Comparison of ENCODE assay signal across 12 cellular contexts in the genomic region with DNA sequence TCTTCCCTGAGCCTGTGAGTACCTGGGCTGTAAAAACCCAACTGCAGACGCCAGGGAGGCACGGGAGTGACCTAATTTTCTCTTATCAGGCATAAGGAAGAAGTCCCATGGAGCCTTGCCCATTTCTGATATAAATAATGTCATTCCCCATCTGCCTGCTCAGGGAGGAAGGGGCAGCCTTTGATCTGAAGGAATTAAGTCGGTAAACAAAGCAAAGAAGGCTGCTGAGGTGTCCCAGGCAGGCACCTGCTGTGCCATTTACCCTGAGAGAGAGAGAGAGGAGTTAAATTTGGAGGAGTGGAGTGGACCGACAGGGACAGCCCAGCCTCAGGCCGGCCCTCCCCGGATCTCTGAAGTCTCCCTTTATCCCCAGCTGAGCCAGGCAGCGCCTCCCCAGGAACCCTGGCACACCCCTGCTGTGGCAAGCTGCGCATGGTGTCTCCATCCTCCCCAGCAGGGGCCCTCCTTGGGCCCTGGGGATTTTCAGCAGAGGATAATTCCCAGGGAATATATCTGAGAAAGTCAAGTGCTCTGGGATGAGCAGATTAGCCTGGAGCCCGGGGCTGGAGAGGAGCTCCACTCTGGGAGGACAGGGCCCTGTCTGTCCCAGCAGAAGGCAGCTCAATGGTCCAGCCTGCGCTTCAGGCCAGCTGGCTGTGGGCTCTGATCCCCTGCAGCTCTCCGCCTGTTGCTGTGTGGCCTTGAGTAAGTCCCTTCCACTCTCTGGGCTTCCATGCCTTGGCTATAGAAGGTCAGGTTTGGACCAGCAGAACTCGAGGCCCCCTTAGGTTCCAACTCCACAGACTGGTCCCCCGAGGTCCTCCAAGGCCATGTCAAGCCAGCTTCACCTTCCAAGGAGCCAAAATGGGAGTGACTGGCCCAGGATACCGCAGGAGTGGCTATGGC. TPM values are rescaled to one million over a fixed set of nuclear protein-coding genes. Genes with fewer than 3 reads are reported as not detected.
A peak's percentile ranks its signal among the peaks of the same experiment; 100 is the strongest.
DNase-seq lines count a peak whose midpoint lies in the region; ATAC-seq, FAIRE-seq and TF ChIP-seq lines count a peak whose summit lies in the region.
"Had no signal": no experiment of that assay in that cellular context is flagged by ENCODE, and none has a peak within 500 bp of the region (broad histone marks: within the 10 kb centered on the region; RNA-seq: fewer than 3 reads in every experiment).

No MANE protein-coding gene starts in this region.

- H3K27ac ChIP-seq in Panc1 (ENCODE audit: low read length): no peak overlapping the region
- H3K27ac ChIP-seq in iPS-20b (ENCODE audit: low read length): no peak overlapping the region
- no peak overlapping the region for H3K27ac ChIP-seq in kidney (ENCODE audit: low read depth in 2 of 2, low read length in 2 of 2)
- H3K27ac ChIP-seq: HL-60 had no signal

- peak; percentile 52 for ATAC-seq in Panc1
- ATAC-seq in HG03095 (IDR thresholded peaks at IDR 0.05; ENCODE audit: unreplicated experiment): no peak
- ATAC-seq in HG03097 (IDR thresholded peaks at IDR 0.05; ENCODE audit: low FRiP score, unreplicated experiment): no peak

- no TSS peak for BruUV-seq in Panc1 (replicated peaks; lab: Mats Ljungman, UMichigan)

- in situ Hi-C loops in G401 (cut with HindIII; ENCODE audit: low sequenced_read_pairs): no loop called here
- in situ Hi-C loops in Panc1 (cut with HindIII; ENCODE audit: low pct_unique_long_range_greater_than_20kb, low sequenced_read_pairs): no loop called here

- H3K9ac ChIP-seq in iPS-20b (ENCODE audit: low read depth, low read length) (no peak overlapping the region), kidney (ENCODE audit: low read length in 2 of 2) (no peak overlapping the region)

- H3K4me3 ChIP-seq in Panc1 (ENCODE audit: low read depth in 2 of 2, low read length in 2 of 2) (no peak overlapping the region), iPS-20b (ENCODE audit: low read length) (peak overlapping the region; percentile 51; the same call in 1 of the 2 replicates), kidney (ENCODE audit: low read length in 2 of 2) (no peak overlapping the region)

- intact Hi-C loops in Panc1 (cut with micrococcal nuclease; ENCODE audit: unreplicated experiment) (no loop called here), kidney (cut with DNase I) (no loop called here)

- H3K9me3 ChIP-seq in Panc1 (ENCODE audit: control insufficient read depth, insufficient read depth, low read depth, low read length) (no peaks in the 10 kb centered on the region), iPS-20b (ENCODE audit: insufficient read depth, low read depth, low read length) (no peaks in the 10 kb centered on the region), kidney (ENCODE audit: control insufficient read depth in 1 of 2, low read length in 2 of 2) (no peaks in the 10 kb centered on the region)
- H3K9me3 ChIP-seq: Caco-2 had no signal

- POLR2A ChIA-PET in Panc1 (lab: Charles Lee): interaction anchor here (0.6 kb wide), 3 partner anchors 13 to 371 kb away, joined by 3 to 6 read pairs (median 5); no protein-coding TSS in a partner anchor

- TF ChIP-seq CTCF in Panc1 (IDR thresholded peaks at IDR 0.05) (no peak; the same call in 1 of the 2 replicates), kidney (IDR thresholded peaks at IDR 0.05; ENCODE audit: borderline replicate concordance, extremely low read depth, insufficient read depth) (no peak)

- H3K27me3 ChIP-seq in Panc1 (ENCODE audit: control insufficient read depth, insufficient read depth, low read length) (no peaks in the 10 kb centered on the region), iPS-20b (ENCODE audit: insufficient read depth, low read length) (peaks cover 64% of the 10 kb centered on the region)

- no peak for FAIRE-seq in kidney (lab: Jason Lieb, UNC)
- FAIRE-seq: astrocyte had no signal

- DNase-seq in A172 (ENCODE audit: low spot score): peak; percentile 47
- DNase-seq in G401 (ENCODE audit: low spot score): peak; percentile 94
- DNase-seq in Panc1 (ENCODE audit: low read depth, low spot score): no peak
- DNase-seq in kidney: no peak
- no peak for DNase-seq in 8988T
- DNase-seq: activated CD8-positive, alpha-beta T cell treated with anti-CD3 and anti-CD28 coated beads, Interleukin-2, amount 10 ng/mL, durations not matched to agents 7 days and 5 days had no signal

- H3K4me1 ChIP-seq in Panc1 (ENCODE audit: control insufficient read depth, insufficient read depth, low read length): peaks cover 53% of the 10 kb centered on the region
- H3K4me1 ChIP-seq in iPS-20b (ENCODE audit: insufficient read depth, low read length): peaks cover 30% of the 10 kb centered on the region
- peaks cover 0 to 6% of the 10 kb centered on the region in 2 donors for H3K4me1 ChIP-seq in kidney (ENCODE audit: control insufficient read depth in 1 of 2, insufficient read depth in 1 of 2, low read depth in 1 of 2, low read length in 2 of 2)

- no peaks in the 10 kb centered on the region for H3K36me3 ChIP-seq in Panc1 (ENCODE audit: control insufficient read depth, insufficient read depth, low read length)
- no peaks in the 10 kb centered on the region for H3K36me3 ChIP-seq in iPS-20b (ENCODE audit: insufficient read depth, low read depth, low read length)
- H3K36me3 ChIP-seq in kidney (ENCODE audit: control insufficient read depth in 1 of 2, insufficient read depth in 2 of 2, low read length in 2 of 2): no peaks in the 10 kb centered on the region

- CTCF ChIA-PET in Panc1 (lab: Charles Lee): interaction anchor here (0.5 to 1.1 kb wide), 4 partner anchors 22 to 386 kb away, joined by 3 to 9 read pairs (median 5); no protein-coding TSS in a partner anchor

RNA-seq across cellular contexts. Expression of gene CABP7, which starts 17.5 kb away (rescaled TPM):
- total RNA-seq in A172 (2014; rRNA removed; shearing (Covaris generic)): 0.19 TPM in 2 replicates
- 1.5 and 2.8 TPM in 2 replicates for total RNA-seq in G401 (2014; rRNA removed; shearing (Covaris generic))
- total RNA-seq in Panc1 (2021; ENCODE audit: unreplicated experiment) (2.1 TPM), kidney (0.06 TPM)
- 2.1 TPM for polyA plus RNA-seq in Panc1 (2012; ENCODE audit: insufficient read length)
- polyA plus RNA-seq in kidney (ENCODE audit: insufficient read depth, low read depth, low replicate concordance): not detected
- total RNA-seq: activated CD8-positive, alpha-beta T cell treated with anti-CD3 and anti-CD28 coated beads, Interleukin-2, amount 10 ng/mL, durations not matched to agents 7 days and 5 days; astrocyte; Caco-2 had no signal

Comparison
In these comparisons a context has a peak if more than half of its experiments do, and no peak if none do; other contexts are left out.
1. DNase-seq: peak in A172 (single experiment) and G401 (single experiment); none in Panc1 (single experiment), kidney (single experiment) and 8988T (single experiment).